ENCODE assay signal across 35 cellular contexts in the genomic region with DNA sequence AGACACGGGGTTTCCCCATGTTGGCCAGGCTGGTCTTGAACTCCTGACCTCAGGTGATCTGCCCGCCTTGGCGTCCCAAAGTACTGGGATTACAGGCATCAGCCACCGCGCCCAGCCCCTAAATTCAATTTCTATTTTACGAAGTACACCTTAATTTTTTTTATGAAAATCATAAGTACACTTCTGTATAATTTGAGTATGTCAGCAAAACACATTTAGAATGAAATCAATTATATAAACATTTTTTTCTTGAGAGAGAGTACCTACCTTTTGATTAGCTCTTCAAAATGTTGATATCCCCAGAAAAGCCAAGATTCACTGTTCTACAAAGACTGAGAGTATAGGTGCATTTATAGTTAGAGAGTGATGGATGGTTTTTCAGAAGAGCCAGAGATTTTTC. TPM values are rescaled to one million over a fixed set of nuclear protein-coding genes. Genes with fewer than 3 reads are reported as not detected.
"Had no signal": no experiment of that assay in that cellular context is flagged by ENCODE, and none has a peak within 500 bp of the region (broad histone marks: within the 10 kb centered on the region; RNA-seq: fewer than 3 reads in every experiment).

No MANE protein-coding gene starts in this region.

- H3K27ac ChIP-seq: VCaP, WERI-Rb-1 had no signal

- DNase-seq: activated B cell treated with CpG ODN at 0.5 μM for 24 hours; activated CD4-positive, alpha-beta memory T cell treated with anti-CD3 and anti-CD28 coated beads for 36 hours; activated CD4-positive, alpha-beta memory T cell treated with anti-CD3 and anti-CD28 coated beads, Interleukin-2, amount 10 ng/mL, durations not matched to agents 7 days and 5 days; activated CD4-positive, alpha-beta T cell treated with anti-CD3 and anti-CD28 coated beads for 1 hour; activated CD4-positive, alpha-beta T cell treated with anti-CD3 and anti-CD28 coated beads for 36 hours; activated CD4-positive, alpha-beta T cell treated with anti-CD3 and anti-CD28 coated beads for 4 hours; activated CD4-positive, alpha-beta T cell treated with anti-CD3 and anti-CD28 coated beads for 48 hours; activated CD4-positive, alpha-beta T cell treated with anti-CD3 and anti-CD28 coated beads, Interleukin-2, amount 10 ng/mL, durations not matched to agents 24 days and 14 days; activated CD4-positive, alpha-beta T cell treated with anti-CD3 and anti-CD28 coated beads, Interleukin-2, amount 10 ng/mL, durations not matched to agents 7 days and 5 days; activated CD4-positive, alpha-beta T cell treated with anti-CD3 and anti-CD28 coated beads, Interleukin-2, amount 50 U/mL, for 1 hour; activated CD4-positive, alpha-beta T cell treated with anti-CD3 and anti-CD28 coated beads, Interleukin-2, amount 50 U/mL, for 4 hours; activated CD4-positive, alpha-beta T cell treated with anti-CD3 and anti-CD28 coated beads, Interleukin-2, amount 50 U/mL, for 48 hours; activated CD4-positive, CD25-positive, alpha-beta regulatory T cell; activated CD4-positive, CD25-positive, alpha-beta regulatory T cell treated with anti-CD3 and anti-CD28 coated beads, Interleukin-2, amount 50 U/mL, for 72 hours; activated CD8-positive, alpha-beta memory T cell treated with anti-CD3 and anti-CD28 coated beads for 24 hours; activated CD8-positive, alpha-beta memory T cell treated with anti-CD3 and anti-CD28 coated beads, Interleukin-2, amount 10 ng/mL, durations not matched to agents 7 days and 5 days; activated CD8-positive, alpha-beta memory T cell treated with anti-CD3 and anti-CD28 coated beads, Interleukin-2, amount 50 U/mL, for 4 hours; activated CD8-positive, alpha-beta memory T cell treated with anti-CD3 and anti-CD28 coated beads, Interleukin-2, amount 50 U/mL, for 48 hours; activated CD8-positive, alpha-beta T cell treated with anti-CD3 and anti-CD28 coated beads for 36 hours; activated CD8-positive, alpha-beta T cell treated with anti-CD3 and anti-CD28 coated beads, Interleukin-2, amount 10 ng/mL, durations not matched to agents 7 days and 5 days; activated T-cell treated with anti-CD3 and anti-CD28 coated beads for 4 hours; activated T-cell treated with anti-CD3 and anti-CD28 coated beads, Interleukin-2, amount 50 U/mL, for 1 hour; T-helper 1 cell; T-helper 17 cell; T-helper 2 cell; T-helper 9 cell; T1000; WERI-Rb-1 had no signal

- FAIRE-seq: TTC549 had no signal

- H3K36me3 ChIP-seq: WERI-Rb-1 had no signal

- ATAC-seq: activated CD4-positive, alpha-beta T cell treated with anti-CD3 and anti-CD28 coated beads for 36 hours; activated CD4-positive, CD25-positive, alpha-beta regulatory T cell treated with anti-CD3 and anti-CD28 coated beads, Interleukin-2, amount 50 U/mL, for 24 hours; activated CD8-positive, alpha-beta memory T cell treated with anti-CD3 and anti-CD28 coated beads, Interleukin-2, amount 10 ng/mL, durations not matched to agents 7 days and 5 days; activated CD8-positive, alpha-beta T cell treated with anti-CD3 and anti-CD28 coated beads for 36 hours; activated CD8-positive, alpha-beta T cell treated with anti-CD3 and anti-CD28 coated beads, Interleukin-2, amount 10 ng/mL, durations not matched to agents 7 days and 5 days; T-helper 17 cell; WTC11 had no signal

RNA-seq across cellular contexts. Expression of a gene that starts 20.5 kb away (rescaled TPM):
- total RNA-seq: activated B cell treated with CpG ODN at 0.5 μM for 24 hours; activated CD4-positive, alpha-beta memory T cell treated with anti-CD3 and anti-CD28 coated beads for 36 hours; activated CD4-positive, alpha-beta memory T cell treated with anti-CD3 and anti-CD28 coated beads, Interleukin-2, amount 10 ng/mL, durations not matched to agents 7 days and 5 days; activated CD4-positive, alpha-beta T cell treated with anti-CD3 and anti-CD28 coated beads for 36 hours; activated CD4-positive, alpha-beta T cell treated with anti-CD3 and anti-CD28 coated beads, Interleukin-2, amount 10 ng/mL, durations not matched to agents 24 days and 14 days; activated CD4-positive, alpha-beta T cell treated with anti-CD3 and anti-CD28 coated beads, Interleukin-2, amount 10 ng/mL, durations not matched to agents 7 days and 5 days; activated CD8-positive, alpha-beta memory T cell treated with anti-CD3 and anti-CD28 coated beads for 36 hours; activated CD8-positive, alpha-beta memory T cell treated with anti-CD3 and anti-CD28 coated beads, Interleukin-2, amount 10 ng/mL, durations not matched to agents 7 days and 5 days; activated CD8-positive, alpha-beta T cell treated with anti-CD3 and anti-CD28 coated beads for 36 hours; activated CD8-positive, alpha-beta T cell treated with anti-CD3 and anti-CD28 coated beads, Interleukin-2, amount 10 ng/mL, durations not matched to agents 7 days and 5 days; T-helper 1 cell treated with Interleukin-12 subunit alpha and Interleukin-12 subunit beta and Interleukin-4 antibody, amounts not matched to agents 30 ng/mL and 1 ng/mL, for 36 hours; T-helper 17 cell; T-helper 2 cell treated with Interferon-gamma antibody and Interleukin-4, amounts not matched to agents 100 ng/mL and 5 ng/mL, for 36 hours; WTC11 had no signal
